In the genomic region with DNA sequence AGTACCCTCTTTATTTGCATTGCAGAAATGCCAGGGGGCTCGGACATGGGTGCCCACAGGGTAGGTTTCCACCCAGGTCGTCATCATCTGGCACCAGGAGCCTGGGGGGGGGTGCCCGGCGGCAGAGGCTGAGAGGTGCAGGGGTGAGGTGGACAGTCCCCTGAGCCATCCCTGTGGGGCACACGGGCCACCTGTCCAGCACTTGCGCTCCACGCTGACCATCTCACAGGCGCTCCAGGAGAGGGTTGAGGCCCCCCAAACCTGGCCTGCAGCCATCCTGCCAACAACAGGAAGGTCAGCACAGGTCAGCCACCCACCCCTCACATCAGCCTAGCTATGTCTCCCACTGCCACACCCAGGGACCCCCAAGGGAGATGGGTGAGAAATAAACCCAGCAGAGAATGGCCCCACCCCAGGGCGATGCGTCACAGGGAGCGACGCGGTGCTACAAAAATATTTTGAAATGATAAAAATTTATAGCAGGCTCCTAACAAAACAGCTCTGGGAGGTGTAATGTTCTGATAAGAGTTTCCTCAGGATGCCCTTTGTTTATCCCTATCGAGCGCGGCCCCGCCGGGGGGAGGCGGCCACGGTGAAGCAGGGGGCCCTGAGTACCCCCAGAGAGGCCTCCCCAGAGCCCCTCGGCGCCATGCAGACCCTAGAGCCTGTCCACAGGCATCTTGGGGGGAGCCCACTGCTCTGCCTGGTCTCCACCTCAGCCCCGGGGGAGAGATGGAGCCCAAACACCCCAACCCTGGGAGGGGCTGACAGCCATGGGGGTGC, we compare ENCODE assay signal across 1 cellular context.
TF ChIP-seq lines count a peak whose summit lies in the region.

No MANE protein-coding gene starts in this region.

TF ChIP-seq in HepG2, 621 proteins besides CTCF, POLR2A, EP300 and RAD21:
- TF ChIP-seq, protein P1, sequence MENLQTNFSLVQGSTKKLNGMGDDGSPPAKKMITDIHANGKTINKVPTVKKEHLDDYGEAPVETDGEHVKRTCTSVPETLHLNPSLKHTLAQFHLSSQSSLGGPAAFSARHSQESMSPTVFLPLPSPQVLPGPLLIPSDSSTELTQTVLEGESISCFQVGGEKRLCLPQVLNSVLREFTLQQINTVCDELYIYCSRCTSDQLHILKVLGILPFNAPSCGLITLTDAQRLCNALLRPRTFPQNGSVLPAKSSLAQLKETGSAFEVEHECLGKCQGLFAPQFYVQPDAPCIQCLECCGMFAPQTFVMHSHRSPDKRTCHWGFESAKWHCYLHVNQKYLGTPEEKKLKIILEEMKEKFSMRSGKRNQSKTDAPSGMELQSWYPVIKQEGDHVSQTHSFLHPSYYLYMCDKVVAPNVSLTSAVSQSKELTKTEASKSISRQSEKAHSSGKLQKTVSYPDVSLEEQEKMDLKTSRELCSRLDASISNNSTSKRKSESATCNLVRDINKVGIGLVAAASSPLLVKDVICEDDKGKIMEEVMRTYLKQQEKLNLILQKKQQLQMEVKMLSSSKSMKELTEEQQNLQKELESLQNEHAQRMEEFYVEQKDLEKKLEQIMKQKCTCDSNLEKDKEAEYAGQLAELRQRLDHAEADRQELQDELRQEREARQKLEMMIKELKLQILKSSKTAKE (CRISPR knock-in tag; IDR thresholded peaks at IDR 0.05; ENCODE audit: borderline replicate concordance) = no peak
- TF ChIP-seq NRL (CRISPR knock-in tag; IDR thresholded peaks at IDR 0.05; ENCODE audit: borderline replicate concordance) = no peak
- TF ChIP-seq, protein P2, sequence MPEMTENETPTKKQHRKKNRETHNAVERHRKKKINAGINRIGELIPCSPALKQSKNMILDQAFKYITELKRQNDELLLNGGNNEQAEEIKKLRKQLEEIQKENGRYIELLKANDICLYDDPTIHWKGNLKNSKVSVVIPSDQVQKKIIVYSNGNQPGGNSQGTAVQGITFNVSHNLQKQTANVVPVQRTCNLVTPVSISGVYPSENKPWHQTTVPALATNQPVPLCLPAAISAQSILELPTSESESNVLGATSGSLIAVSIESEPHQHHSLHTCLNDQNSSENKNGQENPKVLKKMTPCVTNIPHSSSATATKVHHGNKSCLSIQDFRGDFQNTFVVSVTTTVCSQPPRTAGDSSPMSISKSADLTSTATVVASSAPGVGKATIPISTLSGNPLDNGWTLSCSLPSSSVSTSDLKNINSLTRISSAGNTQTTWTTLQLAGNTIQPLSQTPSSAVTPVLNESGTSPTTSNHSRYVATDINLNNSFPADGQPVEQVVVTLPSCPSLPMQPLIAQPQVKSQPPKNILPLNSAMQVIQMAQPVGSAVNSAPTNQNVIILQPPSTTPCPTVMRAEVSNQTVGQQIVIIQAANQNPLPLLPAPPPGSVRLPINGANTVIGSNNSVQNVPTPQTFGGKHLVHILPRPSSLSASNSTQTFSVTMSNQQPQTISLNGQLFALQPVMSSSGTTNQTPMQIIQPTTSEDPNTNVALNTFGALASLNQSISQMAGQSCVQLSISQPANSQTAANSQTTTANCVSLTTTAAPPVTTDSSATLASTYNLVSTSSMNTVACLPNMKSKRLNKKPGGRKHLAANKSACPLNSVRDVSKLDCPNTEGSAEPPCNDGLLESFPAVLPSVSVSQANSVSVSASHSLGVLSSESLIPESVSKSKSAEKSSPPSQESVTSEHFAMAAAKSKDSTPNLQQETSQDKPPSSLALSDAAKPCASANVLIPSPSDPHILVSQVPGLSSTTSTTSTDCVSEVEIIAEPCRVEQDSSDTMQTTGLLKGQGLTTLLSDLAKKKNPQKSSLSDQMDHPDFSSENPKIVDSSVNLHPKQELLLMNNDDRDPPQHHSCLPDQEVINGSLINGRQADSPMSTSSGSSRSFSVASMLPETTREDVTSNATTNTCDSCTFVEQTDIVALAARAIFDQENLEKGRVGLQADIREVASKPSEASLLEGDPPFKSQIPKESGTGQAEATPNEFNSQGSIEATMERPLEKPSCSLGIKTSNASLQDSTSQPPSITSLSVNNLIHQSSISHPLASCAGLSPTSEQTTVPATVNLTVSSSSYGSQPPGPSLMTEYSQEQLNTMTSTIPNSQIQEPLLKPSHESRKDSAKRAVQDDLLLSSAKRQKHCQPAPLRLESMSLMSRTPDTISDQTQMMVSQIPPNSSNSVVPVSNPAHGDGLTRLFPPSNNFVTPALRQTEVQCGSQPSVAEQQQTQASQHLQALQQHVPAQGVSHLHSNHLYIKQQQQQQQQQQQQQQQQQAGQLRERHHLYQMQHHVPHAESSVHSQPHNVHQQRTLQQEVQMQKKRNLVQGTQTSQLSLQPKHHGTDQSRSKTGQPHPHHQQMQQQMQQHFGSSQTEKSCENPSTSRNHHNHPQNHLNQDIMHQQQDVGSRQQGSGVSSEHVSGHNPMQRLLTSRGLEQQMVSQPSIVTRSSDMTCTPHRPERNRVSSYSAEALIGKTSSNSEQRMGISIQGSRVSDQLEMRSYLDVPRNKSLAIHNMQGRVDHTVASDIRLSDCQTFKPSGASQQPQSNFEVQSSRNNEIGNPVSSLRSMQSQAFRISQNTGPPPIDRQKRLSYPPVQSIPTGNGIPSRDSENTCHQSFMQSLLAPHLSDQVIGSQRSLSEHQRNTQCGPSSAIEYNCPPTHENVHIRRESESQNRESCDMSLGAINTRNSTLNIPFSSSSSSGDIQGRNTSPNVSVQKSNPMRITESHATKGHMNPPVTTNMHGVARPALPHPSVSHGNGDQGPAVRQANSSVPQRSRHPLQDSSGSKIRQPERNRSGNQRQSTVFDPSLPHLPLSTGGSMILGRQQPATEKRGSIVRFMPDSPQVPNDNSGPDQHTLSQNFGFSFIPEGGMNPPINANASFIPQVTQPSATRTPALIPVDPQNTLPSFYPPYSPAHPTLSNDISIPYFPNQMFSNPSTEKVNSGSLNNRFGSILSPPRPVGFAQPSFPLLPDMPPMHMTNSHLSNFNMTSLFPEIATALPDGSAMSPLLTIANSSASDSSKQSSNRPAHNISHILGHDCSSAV (CRISPR knock-in tag; IDR thresholded peaks at IDR 0.05; ENCODE audit: borderline replicate concordance) = no peak
- TF ChIP-seq TARDBP (CRISPR knock-in tag; IDR thresholded peaks at IDR 0.05) = no peak
- no peak for TF ChIP-seq SMAD3 (CRISPR knock-in tag; IDR thresholded peaks at IDR 0.05)
- TF ChIP-seq ZNF317 (CRISPR knock-in tag; IDR thresholded peaks at IDR 0.05) = no peak
- no peak for TF ChIP-seq ZNF12 (CRISPR knock-in tag; IDR thresholded peaks at IDR 0.05)
- TF ChIP-seq, protein P3, sequence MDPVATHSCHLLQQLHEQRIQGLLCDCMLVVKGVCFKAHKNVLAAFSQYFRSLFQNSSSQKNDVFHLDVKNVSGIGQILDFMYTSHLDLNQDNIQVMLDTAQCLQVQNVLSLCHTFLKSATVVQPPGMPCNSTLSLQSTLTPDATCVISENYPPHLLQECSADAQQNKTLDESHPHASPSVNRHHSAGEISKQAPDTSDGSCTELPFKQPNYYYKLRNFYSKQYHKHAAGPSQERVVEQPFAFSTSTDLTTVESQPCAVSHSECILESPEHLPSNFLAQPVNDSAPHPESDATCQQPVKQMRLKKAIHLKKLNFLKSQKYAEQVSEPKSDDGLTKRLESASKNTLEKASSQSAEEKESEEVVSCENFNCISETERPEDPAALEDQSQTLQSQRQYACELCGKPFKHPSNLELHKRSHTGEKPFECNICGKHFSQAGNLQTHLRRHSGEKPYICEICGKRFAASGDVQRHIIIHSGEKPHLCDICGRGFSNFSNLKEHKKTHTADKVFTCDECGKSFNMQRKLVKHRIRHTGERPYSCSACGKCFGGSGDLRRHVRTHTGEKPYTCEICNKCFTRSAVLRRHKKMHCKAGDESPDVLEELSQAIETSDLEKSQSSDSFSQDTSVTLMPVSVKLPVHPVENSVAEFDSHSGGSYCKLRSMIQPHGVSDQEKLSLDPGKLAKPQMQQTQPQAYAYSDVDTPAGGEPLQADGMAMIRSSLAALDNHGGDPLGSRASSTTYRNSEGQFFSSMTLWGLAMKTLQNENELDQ (CRISPR knock-in tag; IDR thresholded peaks at IDR 0.05; ENCODE audit: borderline replicate concordance) = no peak
